ENCODE assay signal across 19 cellular contexts in genomic region chr16:30600215-30600614, GRCh38. TPM values are rescaled to one million over a fixed set of nuclear protein-coding genes. Genes with fewer than 3 reads are reported as not detected.
DNase-seq lines count a peak whose midpoint lies in the region; ATAC-seq, FAIRE-seq and TF ChIP-seq lines count a peak whose summit lies in the region.
"Had no signal": no experiment of that assay in that cellular context is flagged by ENCODE, and none has a peak within 500 bp of the region (broad histone marks: within the 10 kb centered on the region; RNA-seq: fewer than 3 reads in every experiment).

No MANE protein-coding gene starts in this region.

- 96% methylated on average over 3 of the region's 3 CpGs for WGBS in right cardiac atrium

- intact Hi-C loops in right cardiac atrium (cut with DNase I): loop anchor here in 2 of 4 donors (10.0 kb wide), 2 partner anchors 155 to 165 kb away; partner anchors contain the start of genes DCTPP1 (in 1 of the 2) and SEPHS2 (in 1 of the 2)

- no peak overlapping the region for H3K4me3 ChIP-seq in bronchial epithelial cell (ENCODE audit: low read depth, low read length)
- H3K4me3 ChIP-seq in right cardiac atrium (ENCODE audit: low read length): no peak overlapping the region

- H3K36me3 ChIP-seq in bronchial epithelial cell (ENCODE audit: control insufficient read depth, insufficient read depth, low read length): peaks cover 5% of the 10 kb centered on the region

- FAIRE-seq in bronchial epithelial cell (lab: Jason Lieb, UNC): no peak
- FAIRE-seq: H1 had no signal

- H3K27ac ChIP-seq in right cardiac atrium (ENCODE audit: low read length): no peak overlapping the region

- DNase-seq in NCI-H1417 (lab: John Stamatoyannopoulos, UW) (peak in 2 of 3 experiments; percentile 23 to 59), NCI-H1417 treated with DMSO at 0.1 percent for 48 hours (lab: John Stamatoyannopoulos, UW) (no peak), NCI-H510A (lab: John Stamatoyannopoulos, UW) (peak; percentile 60), bronchial epithelial cell (ENCODE audit: low read depth) (peak; percentile 57), right cardiac atrium (no peak), NCI-H526 (lab: John Stamatoyannopoulos, UW) (no peak)
- DNase-seq: BE2C; Calu3; CD4-positive, alpha-beta T cell; KG1; NCI-H1436; NCI-H1930; NCI-H2171; NCI-H82; SIG-M5; T-cell had no signal

- H3K4me1 ChIP-seq in right cardiac atrium (ENCODE audit: control insufficient read depth, insufficient read depth, low read length): no peaks in the 10 kb centered on the region
- H3K4me1 ChIP-seq: BE2C had no signal

- H3K27me3 ChIP-seq in bronchial epithelial cell (ENCODE audit: control insufficient read depth, insufficient read depth, low read length): no peaks in the 10 kb centered on the region
- no peaks in the 10 kb centered on the region for H3K27me3 ChIP-seq in right cardiac atrium (ENCODE audit: control insufficient read depth, insufficient read depth)
- H3K27me3 ChIP-seq: BE2C had no signal

- no peaks in the 10 kb centered on the region for H3K9me3 ChIP-seq in right cardiac atrium (ENCODE audit: control insufficient read depth, low read length)
- H3K9me3 ChIP-seq: BE2C had no signal

- no peak for TF ChIP-seq CTCF in bronchial epithelial cell (IDR thresholded peaks at IDR 0.05; ENCODE audit: insufficient read depth, low read length, severe bottlenecking)

- ATAC-seq in right cardiac atrium: no peak
- ATAC-seq: SK-N-SH treated with all-trans-retinoic acid at 6 μM for 48 hours, T-cell had no signal

RNA-seq across cellular contexts. Expression of gene ZNF689, which starts 10.0 kb away (rescaled TPM):
- total RNA-seq in bronchial epithelial cell: 2.2 and 2.6 TPM in 2 replicates
- 1 to 10 TPM; 5.6 to 7.1 (median 6.3) TPM for total RNA-seq in right cardiac atrium
- polyA plus RNA-seq in right cardiac atrium: 3.3 TPM

RNA-seq across cellular contexts. Expression of gene ZNF785, which starts 14.7 kb away (rescaled TPM):
- total RNA-seq in bronchial epithelial cell (4.4 and 5.3 TPM in 2 replicates), right cardiac atrium (1 to 10 TPM; 7.9 to 9.7 (median 9.2) TPM)
- polyA plus RNA-seq in right cardiac atrium: 4.3 TPM
- total RNA-seq: A172 had no signal

RNA-seq across cellular contexts. Expression of gene ZNF688, which starts 28.7 kb away (rescaled TPM):
- total RNA-seq in bronchial epithelial cell (4.5 and 12.7 TPM in 2 replicates), right cardiac atrium (10 to 100 TPM; 10.8 to 16.1 (median 13.9) TPM)
- polyA plus RNA-seq in right cardiac atrium: 12.9 TPM

RNA-seq across cellular contexts. Expression of gene ZNF764, which starts 42.0 kb away (rescaled TPM):
- total RNA-seq in bronchial epithelial cell: 2.4 and 2.6 TPM in 2 replicates
- total RNA-seq in right cardiac atrium: 10 to 100 TPM in 3 of 4 donors, 1 to 10 TPM in 1; 9.6 to 12.5 (median 12.3) TPM
- polyA plus RNA-seq in right cardiac atrium: 7.0 TPM

RNA-seq across cellular contexts. Expression of gene PRR14, which starts 50.5 kb away (rescaled TPM):
- total RNA-seq in bronchial epithelial cell: 2.6 and 7.8 TPM in 2 replicates
- total RNA-seq in right cardiac atrium: 10 to 100 TPM; 22.9 to 27.6 (median 24.3) TPM
- polyA plus RNA-seq in right cardiac atrium: 19.1 TPM

Comparison
In these comparisons a context has a peak if more than half of its experiments do, and no peak if none do; other contexts are left out.
1. DNase-seq: peak in NCI-H1417 (2 of 3), NCI-H510A (single experiment) and bronchial epithelial cell (single experiment); none in NCI-H1417 treated with DMSO at 0.1 percent for 48 hours (single experiment), right cardiac atrium (0 of 3) and NCI-H526 (0 of 2).